24 cellular contexts compared by ENCODE assay signal in genomic region chr1:34746101-34746500, GRCh38. TPM values are rescaled to one million over a fixed set of nuclear protein-coding genes. Genes with fewer than 3 reads are reported as not detected.
"Had no signal": no experiment of that assay in that cellular context is flagged by ENCODE, and none has a peak within 500 bp of the region (broad histone marks: within the 10 kb centered on the region; RNA-seq: fewer than 3 reads in every experiment).

No MANE protein-coding gene starts in this region.

- H3K27ac ChIP-seq: HL-60, SJSA1, SK-N-MC had no signal

- H3K36me3 ChIP-seq: MG63, SJSA1 had no signal

- DNase-seq: Karpas-422, KG1, MG63, NCI-H1092, NCI-H1105 treated with DMSO at 0.1 percent for 48 hours, NCI-H1417 treated with DMSO at 0.1 percent for 48 hours, NCI-H146, NCI-H1694 treated with DMSO at 0.1 percent for 48 hours, NCI-H1930, NCI-H2081, NCI-H2107, NCI-H2227 treated with DMSO at 0.1 percent for 48 hours, NCI-H524, NCI-H526 treated with DMSO at 0.1 percent for 48 hours, NCI-H748 treated with DMSO at 0.1 percent for 48 hours, Right ventricle myocardium superior, RPMI8226, SIG-M5 had no signal

- H3K9me3 ChIP-seq: MG63 had no signal

- FAIRE-seq: HTR-8/SVneo, RCC 7860 had no signal

- H3K4me3 ChIP-seq: MG63, SJSA1, SK-N-MC had no signal

- H3K27me3 ChIP-seq: MG63 had no signal

- H3K4me1 ChIP-seq: SJSA1 had no signal

RNA-seq across cellular contexts. Expression of gene GJB5, which starts 8.7 kb away (rescaled TPM):
- total RNA-seq: NCI-H460, Right ventricle myocardium superior, SJSA1 had no signal

RNA-seq across cellular contexts. Expression of gene GJB4, which starts 13.4 kb away (rescaled TPM):
- total RNA-seq: NCI-H460, Right ventricle myocardium superior, SJSA1 had no signal

RNA-seq across cellular contexts. Expression of gene GJB3, which starts 34.9 kb away (rescaled TPM):
- total RNA-seq: NCI-H460, Right ventricle myocardium superior, SJSA1 had no signal

RNA-seq across cellular contexts. Expression of gene GJA4, which starts 46.7 kb away (rescaled TPM):
- total RNA-seq: NCI-H460, SJSA1 had no signal
